In the genomic region with DNA sequence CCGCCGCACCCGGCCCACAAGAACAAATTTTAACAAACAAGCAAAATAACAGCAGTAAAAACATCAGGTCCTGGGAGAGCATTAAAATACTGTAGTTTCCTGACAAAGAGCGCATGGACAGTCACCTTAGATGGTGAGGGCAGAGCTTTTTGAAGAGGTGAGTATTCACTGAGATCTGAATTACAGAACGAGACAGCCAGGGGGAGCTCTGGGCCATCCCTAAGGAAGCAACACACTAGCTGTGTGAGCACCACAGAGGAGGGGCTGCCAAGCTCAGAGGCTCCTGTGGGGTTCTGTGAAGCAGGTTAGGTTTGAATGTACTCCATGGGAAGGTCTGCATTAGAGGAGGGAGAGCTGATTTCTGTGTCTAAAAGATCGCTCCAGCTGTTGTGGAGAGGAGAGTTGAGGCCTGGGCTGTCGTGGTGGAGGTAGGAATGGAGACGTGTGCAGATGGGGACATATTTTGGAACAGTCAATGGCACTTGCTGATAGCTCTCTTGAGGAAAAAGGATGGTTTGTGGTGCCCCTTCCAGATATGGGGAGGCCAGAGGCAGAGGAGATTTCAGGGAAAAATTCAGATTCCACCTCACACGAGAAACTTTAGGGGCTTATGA, we compare ENCODE assay signal across 8 cellular contexts.
DNase-seq lines count a peak whose midpoint lies in the region; ATAC-seq and TF ChIP-seq lines count a peak whose summit lies in the region.

No MANE protein-coding gene starts in this region.

- no peaks in the 10 kb centered on the region for H3K9me3 ChIP-seq in HAP-1
- no peaks in the 10 kb centered on the region for H3K9me3 ChIP-seq in tibial nerve

- H3K27ac Mint-ChIP-seq in nephron = no peak overlapping the region

- in situ Hi-C loops in HAP-1 (cut with MboI; ENCODE audit: low sequenced_read_pairs) = no loop called here

- no peaks in the 10 kb centered on the region for H3K27me3 Mint-ChIP-seq in nephron (ENCODE audit: low read depth)

- no peaks in the 10 kb centered on the region for H3K4me1 Mint-ChIP-seq in nephron

- TF ChIP-seq POLR2A in erythroblast (IDR thresholded peaks at IDR 0.05; ENCODE audit: low read length) (no peak), tibial nerve (IDR thresholded peaks at IDR 0.05) (no peak)

- DNase-seq in HAP-1 (ENCODE audit: low spot score in 2 of 2) (peak; percentile 51 to 82), NCI-H69 (lab: John Stamatoyannopoulos, UW) (peak; percentile 75), erythroblast (lab: John Stamatoyannopoulos, UW) (peak; percentile 77 to 82), tibial nerve (ENCODE audit: low spot score in 2 of 2) (no peak)
- DNase-seq in activated CD8-positive, alpha-beta memory T cell treated with anti-CD3 and anti-CD28 coated beads for 24 hours = peak; percentile 65

- no peak for TF ChIP-seq EP300 in tibial nerve (IDR thresholded peaks at IDR 0.05)

- no peak overlapping the region for H3K4me3 Mint-ChIP-seq in nephron

- H3K27ac ChIP-seq in C4-2B (no peak overlapping the region), tibial nerve (no peak overlapping the region)

- H3K4me1 ChIP-seq in HAP-1 (no peaks in the 10 kb centered on the region), tibial nerve (peaks cover 0 to 3% (median 0%) of the 10 kb centered on the region in 4 donors)

- peaks cover 43% of the 10 kb centered on the region for H3K36me3 Mint-ChIP-seq in nephron (ENCODE audit: low read depth)

- H3K27me3 ChIP-seq in HAP-1 (ENCODE audit: low read depth) (no peaks in the 10 kb centered on the region), tibial nerve (no peaks in the 10 kb centered on the region)

- peaks cover 63% of the 10 kb centered on the region for H3K36me3 ChIP-seq in HAP-1 (replicated peaks)
- peaks cover 0 to 93% (median 22%) of the 10 kb centered on the region in 3 donors for H3K36me3 ChIP-seq in tibial nerve

- H3K9me3 Mint-ChIP-seq in nephron = no peaks in the 10 kb centered on the region

- peak; percentile 79 for TF ChIP-seq CTCF in C4-2B (conservative IDR thresholded peaks at IDR 0.05)
- peak; percentile 54 to 63 (median 55) for TF ChIP-seq CTCF in nephron (IDR thresholded peaks at IDR 0.05; ENCODE audit: unreplicated experiment in 3 of 3)
- peak; percentile 23 to 40 (median 28) for TF ChIP-seq CTCF in tibial nerve (IDR thresholded peaks at IDR 0.05)

- 83 to 86% methylated on average over 9 of the region's 9 CpGs for WGBS in tibial nerve, 2 donors

- no peak overlapping the region for H3K4me3 ChIP-seq in HAP-1
- no peak overlapping the region for H3K4me3 ChIP-seq in tibial nerve

- ATAC-seq in HG03571 (IDR thresholded peaks at IDR 0.05; ENCODE audit: unreplicated experiment) = no peak

Comparison
In these comparisons a context has a peak if more than half of its experiments do, and no peak if none do; other contexts are left out.
1. CTCF ChIP-seq: peak in every context shown above with its lines; median percentile 79 in C4-2B; 55 in nephron; 28 in tibial nerve.
2. DNase-seq: peak in HAP-1 (2 of 2), NCI-H69 (single experiment), activated CD8-positive, alpha-beta memory T cell treated with anti-CD3 and anti-CD28 coated beads for 24 hours (single experiment) and erythroblast (2 of 2); none in tibial nerve (0 of 2).